Comparison of ENCODE assay signal across 24 cellular contexts in genomic region chr14:39428118-39428517, GRCh38. TPM values are rescaled to one million over a fixed set of nuclear protein-coding genes. Genes with fewer than 3 reads are reported as not detected.
DNase-seq lines count a peak whose midpoint lies in the region; ATAC-seq and TF ChIP-seq lines count a peak whose summit lies in the region.
"Had no signal": no experiment of that assay in that cellular context is flagged by ENCODE, and none has a peak within 500 bp of the region (broad histone marks: within the 10 kb centered on the region; RNA-seq: fewer than 3 reads in every experiment).

No MANE protein-coding gene starts in this region.

- no peaks in the 10 kb centered on the region for H3K9me3 ChIP-seq in CD4-positive, CD25-positive, alpha-beta regulatory T cell (ENCODE audit: control insufficient read depth in 2 of 2, low read length in 2 of 2)
- no peaks in the 10 kb centered on the region for H3K9me3 ChIP-seq in CD4-positive, alpha-beta memory T cell (ENCODE audit: control insufficient read depth in 1 of 2, low read length in 2 of 2)
- H3K9me3 ChIP-seq in T-helper 17 cell (ENCODE audit: control insufficient read depth, low read length, poor library complexity, severe bottlenecking) (no peaks in the 10 kb centered on the region), lower lobe of right lung (no peaks in the 10 kb centered on the region)
- H3K9me3 ChIP-seq: MG63 had no signal

- H3K9me3 Mint-ChIP-seq in CD4-positive, CD25-positive, alpha-beta regulatory T cell = peaks cover 0 to 2% (median 0%) of the 10 kb centered on the region in 7 donors
- no peaks in the 10 kb centered on the region for H3K9me3 Mint-ChIP-seq in CD4-positive, alpha-beta memory T cell
- no peaks in the 10 kb centered on the region for H3K9me3 Mint-ChIP-seq in effector memory CD8-positive, alpha-beta T cell
- H3K9me3 Mint-ChIP-seq in T-helper 2 cell treated with Interferon-gamma antibody and Interleukin-4, amounts not matched to agents 5 μg/mL and 100 μg/mL, for 36 hours = no peaks in the 10 kb centered on the region
- H3K9me3 Mint-ChIP-seq: GM23338, IgD-negative memory B cell had no signal

- peak overlapping the region in 1 of 3 donors; percentile 76 for H3K27ac Mint-ChIP-seq in CD4-positive, CD25-positive, alpha-beta regulatory T cell
- H3K27ac Mint-ChIP-seq in CD4-positive, alpha-beta memory T cell = no peak overlapping the region
- peak overlapping the region; percentile 14 for H3K27ac Mint-ChIP-seq in T-helper 17 cell
- no peak overlapping the region for H3K27ac Mint-ChIP-seq in effector memory CD8-positive, alpha-beta T cell
- H3K27ac Mint-ChIP-seq in T-helper 2 cell treated with Interferon-gamma antibody and Interleukin-4, amounts not matched to agents 5 μg/mL and 100 μg/mL, for 36 hours = no peak overlapping the region
- H3K27ac Mint-ChIP-seq: GM23338 had no signal

- CTCF ChIA-PET in CD4-positive, alpha-beta memory T cell (lab: Charles Lee; ENCODE audit: partially characterized antibody) = no interaction called here

- H3K4me1 ChIP-seq in CD4-positive, CD25-positive, alpha-beta regulatory T cell (ENCODE audit: control insufficient read depth, insufficient read depth, low read length, poor library complexity, severe bottlenecking) = peaks cover 60% of the 10 kb centered on the region
- peaks cover 76% of the 10 kb centered on the region for H3K4me1 ChIP-seq in CD4-positive, alpha-beta memory T cell (ENCODE audit: insufficient read depth, low read length)
- H3K4me1 ChIP-seq in lower lobe of right lung = peaks cover 70% of the 10 kb centered on the region

- DNase-seq in CD4-positive, CD25-positive, alpha-beta regulatory T cell = no peak
- no peak for DNase-seq in CD4-positive, alpha-beta memory T cell
- DNase-seq in T-helper 17 cell (no peak), NCI-H774 (lab: John Stamatoyannopoulos, UW) (no peak), lower lobe of right lung (no peak)
- no peak for DNase-seq in effector memory CD8-positive, alpha-beta T cell
- DNase-seq in T-helper 2 cell treated with Interferon-gamma antibody and Interleukin-4, amounts not matched to agents 5 μg/mL and 100 μg/mL, for 36 hours (ENCODE audit: low spot score) = no peak
- DNase-seq in activated CD4-positive, alpha-beta T cell treated with anti-CD3 and anti-CD28 coated beads for 48 hours = no peak
- DNase-seq: ACHN, DMS153, EL, HCEC 1CT, Karpas-422, MG63, NCI-H1048, NCI-H1436 treated with DMSO at 0.1 percent for 48 hours, NCI-H2029, NCI-H345, NCI-H524 treated with DMSO at 0.1 percent for 48 hours had no signal

- H3K36me3 Mint-ChIP-seq in CD4-positive, CD25-positive, alpha-beta regulatory T cell = peaks cover 5% of the 10 kb centered on the region
- peaks cover 0 to 22% of the 10 kb centered on the region in 2 donors for H3K36me3 Mint-ChIP-seq in CD4-positive, alpha-beta memory T cell
- peaks cover 5% of the 10 kb centered on the region for H3K36me3 Mint-ChIP-seq in T-helper 17 cell (ENCODE audit: low read depth)
- peaks cover 41% of the 10 kb centered on the region for H3K36me3 Mint-ChIP-seq in effector memory CD8-positive, alpha-beta T cell (ENCODE audit: insufficient read depth)
- H3K36me3 Mint-ChIP-seq in T-helper 2 cell treated with Interferon-gamma antibody and Interleukin-4, amounts not matched to agents 5 μg/mL and 100 μg/mL, for 36 hours (ENCODE audit: low read depth) = peaks cover 8% of the 10 kb centered on the region

- no peak overlapping the region for H3K27ac ChIP-seq in CD4-positive, CD25-positive, alpha-beta regulatory T cell (ENCODE audit: insufficient read depth, low read length, poor library complexity, severe bottlenecking)
- H3K27ac ChIP-seq in CD4-positive, alpha-beta memory T cell (ENCODE audit: low read depth, low read length) = no peak overlapping the region
- no peak overlapping the region for H3K27ac ChIP-seq in lower lobe of right lung
- H3K27ac ChIP-seq: C4-2B, SJSA1 had no signal

- peak overlapping the region; percentile 96 for H3K4me3 ChIP-seq in CD4-positive, CD25-positive, alpha-beta regulatory T cell (ENCODE audit: low read depth, low read length)
- no peak overlapping the region for H3K4me3 ChIP-seq in CD4-positive, alpha-beta memory T cell (ENCODE audit: low read length in 2 of 2)
- H3K4me3 ChIP-seq in lower lobe of right lung = no peak overlapping the region
- H3K4me3 ChIP-seq: GM23338, MG63, SJSA1 had no signal

- no peak for ATAC-seq in CD4-positive, CD25-positive, alpha-beta regulatory T cell (ENCODE audit: low read depth in 2 of 2)
- ATAC-seq in T-helper 17 cell (no peak), lower lobe of right lung (no peak)
- ATAC-seq in effector memory CD8-positive, alpha-beta T cell (replicated peaks) = no peak
- ATAC-seq: GM23338, Panc1 had no signal

- POLR2A ChIA-PET in CD4-positive, alpha-beta memory T cell (lab: Charles Lee; ENCODE audit: partially characterized antibody) = interaction anchor here (1.4 kb wide), 1 partner anchor 253 kb away, joined by 4 read pairs; the partner anchor contains the start of gene PNN

- H3K4me3 Mint-ChIP-seq in CD4-positive, CD25-positive, alpha-beta regulatory T cell = peak overlapping the region; percentile 94 to 100 (median 100)
- H3K4me3 Mint-ChIP-seq in CD4-positive, alpha-beta memory T cell = peak overlapping the region; percentile 13 to 99 (median 63)
- peak overlapping the region; percentile 78 for H3K4me3 Mint-ChIP-seq in T-helper 17 cell
- H3K4me3 Mint-ChIP-seq in effector memory CD8-positive, alpha-beta T cell = peak overlapping the region; percentile 95 to 100
- H3K4me3 Mint-ChIP-seq in T-helper 2 cell treated with Interferon-gamma antibody and Interleukin-4, amounts not matched to agents 5 μg/mL and 100 μg/mL, for 36 hours = no peak overlapping the region
- H3K4me3 Mint-ChIP-seq: GM23338 had no signal

- TF ChIP-seq CTCF in lower lobe of right lung (IDR thresholded peaks at IDR 0.05) = no peak

- no peaks in the 10 kb centered on the region for H3K27me3 ChIP-seq in CD4-positive, CD25-positive, alpha-beta regulatory T cell (ENCODE audit: control insufficient read depth, insufficient read depth, low read length)
- H3K27me3 ChIP-seq in CD4-positive, alpha-beta memory T cell (ENCODE audit: insufficient read depth, low read length) = no peaks in the 10 kb centered on the region
- H3K27me3 ChIP-seq in lower lobe of right lung (ENCODE audit: low read depth) = no peaks in the 10 kb centered on the region
- H3K27me3 ChIP-seq: MG63, SJSA1 had no signal

- H3K27me3 Mint-ChIP-seq in CD4-positive, CD25-positive, alpha-beta regulatory T cell = peaks cover 4% of the 10 kb centered on the region
- peaks cover 0 to 2% of the 10 kb centered on the region in 2 donors for H3K27me3 Mint-ChIP-seq in CD4-positive, alpha-beta memory T cell
- no peaks in the 10 kb centered on the region for H3K27me3 Mint-ChIP-seq in T-helper 17 cell
- H3K27me3 Mint-ChIP-seq in effector memory CD8-positive, alpha-beta T cell = no peaks in the 10 kb centered on the region
- no peaks in the 10 kb centered on the region for H3K27me3 Mint-ChIP-seq in T-helper 2 cell treated with Interferon-gamma antibody and Interleukin-4, amounts not matched to agents 5 μg/mL and 100 μg/mL, for 36 hours (ENCODE audit: low read depth)
- H3K27me3 Mint-ChIP-seq: IgD-negative memory B cell had no signal

- intact Hi-C loops in CD4-positive, alpha-beta memory T cell (cut with micrococcal nuclease) = loop anchor here (5.0 kb wide), 1 partner anchor 36 kb away; no protein-coding TSS in a partner anchor
- intact Hi-C loops in lower lobe of right lung (cut with DNase I) = no loop called here

- H3K36me3 ChIP-seq in CD4-positive, CD25-positive, alpha-beta regulatory T cell (ENCODE audit: control insufficient read depth, insufficient read depth, low read length) = no peaks in the 10 kb centered on the region
- H3K36me3 ChIP-seq in CD4-positive, alpha-beta memory T cell (ENCODE audit: insufficient read depth, low read length) = no peaks in the 10 kb centered on the region
- no peaks in the 10 kb centered on the region for H3K36me3 ChIP-seq in lower lobe of right lung
- H3K36me3 ChIP-seq: MG63 had no signal

- H3K4me1 Mint-ChIP-seq in CD4-positive, CD25-positive, alpha-beta regulatory T cell = peaks cover 49 to 73% (median 57%) of the 10 kb centered on the region in 4 donors
- peaks cover 57 to 89% (median 65%) of the 10 kb centered on the region in 4 donors for H3K4me1 Mint-ChIP-seq in CD4-positive, alpha-beta memory T cell
- H3K4me1 Mint-ChIP-seq in T-helper 17 cell = peaks cover 47% of the 10 kb centered on the region
- H3K4me1 Mint-ChIP-seq in effector memory CD8-positive, alpha-beta T cell (ENCODE audit: low read depth in 2 of 2) = peaks cover 46 to 62% of the 10 kb centered on the region in 2 donors
- peaks cover 47% of the 10 kb centered on the region for H3K4me1 Mint-ChIP-seq in T-helper 2 cell treated with Interferon-gamma antibody and Interleukin-4, amounts not matched to agents 5 μg/mL and 100 μg/mL, for 36 hours (ENCODE audit: low read depth)

RNA-seq across cellular contexts. Expression of gene FBXO33, which starts 4.1 kb away (rescaled TPM):
- 59.9 TPM for total RNA-seq in CD4-positive, CD25-positive, alpha-beta regulatory T cell
- 10 to 100 TPM; 16.0 to 20.2 (median 17.4) TPM for polyA plus RNA-seq in CD4-positive, CD25-positive, alpha-beta regulatory T cell
- total RNA-seq in CD4-positive, alpha-beta memory T cell = 10 to 100 TPM; 18.0 to 21.5 TPM
- 10 to 100 TPM; 15.0 to 19.4 TPM for polyA plus RNA-seq in CD4-positive, alpha-beta memory T cell
- total RNA-seq in T-helper 17 cell (10 to 100 TPM; 47.8 to 59.1 TPM), lower lobe of right lung (12.8 TPM)
